21 cellular contexts compared by ENCODE assay signal in genomic region chr9:136191549-136192286, GRCh38. TPM values are rescaled to one million over a fixed set of nuclear protein-coding genes. Genes with fewer than 3 reads are reported as not detected.
DNase-seq lines count a peak whose midpoint lies in the region; ATAC-seq and TF ChIP-seq lines count a peak whose summit lies in the region.
"Had no signal": no experiment of that assay in that cellular context is flagged by ENCODE, and none has a peak within 500 bp of the region (broad histone marks: within the 10 kb centered on the region; RNA-seq: fewer than 3 reads in every experiment).

No MANE protein-coding gene starts in this region.

- H2BK15ac ChIP-seq in neuronal stem cell (ENCODE audit: low read length) = no peak overlapping the region

- DNase-seq in Right ventricle myocardium inferior (ENCODE audit: missing footprints) = peak; percentile 4
- DNase-seq in left cardiac atrium = no peak
- DNase-seq in NT2/D1 (ENCODE audit: low read depth, low spot score) = no peak
- no peak for DNase-seq in WTC11 (ENCODE audit: low spot score)
- no peak for DNase-seq in neuronal stem cell (ENCODE audit: low spot score)
- DNase-seq in NCI-H2029 treated with DMSO at 0.1 percent for 48 hours (lab: John Stamatoyannopoulos, UW) = no peak
- DNase-seq in colonic mucosa = no peak
- DNase-seq in HuH-7.5 (ENCODE audit: low spot score) = no peak
- DNase-seq: 8988T, DMS53, GF-D8, HFFc6, MM.1S, NCI-H1048, NCI-H1417 treated with DMSO at 0.1 percent for 48 hours, NCI-H187, NCI-H2107, SHP77, SK-N-SH had no signal

- no peak overlapping the region for H4K8ac ChIP-seq in neuronal stem cell (ENCODE audit: low read depth, low read length)

- H3K36me3 ChIP-seq in NT2/D1 (ENCODE audit: insufficient read depth, insufficient read length, low read length) (no peaks in the 10 kb centered on the region), neuronal stem cell (replicated peaks in 1 of 2; ENCODE audit: control insufficient read depth in 2 of 2, insufficient read depth in 2 of 2, low read length in 2 of 2) (no peaks in the 10 kb centered on the region), colonic mucosa (no peaks in the 10 kb centered on the region)

- H3K4me1 ChIP-seq in NT2/D1 (ENCODE audit: insufficient read depth, insufficient read length) (peaks cover 27% of the 10 kb centered on the region), neuronal stem cell (ENCODE audit: control insufficient read depth in 2 of 2, insufficient read depth in 1 of 2, low read depth in 1 of 2, low read length in 2 of 2) (peaks cover 0 to 6% of the 10 kb centered on the region in 2 donors), colonic mucosa (no peaks in the 10 kb centered on the region)

- no peak overlapping the region for H3K4me2 ChIP-seq in neuronal stem cell (ENCODE audit: insufficient read depth, low read length, poor library complexity, severe bottlenecking)
- H3K4me2 ChIP-seq: SK-N-SH had no signal

- peak overlapping the region; percentile 31 for H3K14ac ChIP-seq in neuronal stem cell (ENCODE audit: low read length)

- no peak overlapping the region for H4K91ac ChIP-seq in neuronal stem cell (ENCODE audit: low read depth, low read length, poor library complexity)

- intact Hi-C loops in Right ventricle myocardium inferior (cut with DNase I) = no loop called here
- intact Hi-C loops in left cardiac atrium (cut with DNase I) = no loop called here
- intact Hi-C loops in colonic mucosa (cut with DNase I) = no loop called here

- no peak overlapping the region for H3K4me3 ChIP-seq in NT2/D1 (ENCODE audit: insufficient read length, low read depth)
- H3K4me3 ChIP-seq in neuronal stem cell (ENCODE audit: low read length in 2 of 2) = no peak overlapping the region
- no peak overlapping the region for H3K4me3 ChIP-seq in colonic mucosa

- no peak overlapping the region for H3K4ac ChIP-seq in neuronal stem cell (ENCODE audit: low read length)

- no peak for TF ChIP-seq CTCF in WTC11 (IDR thresholded peaks at IDR 0.05)
- TF ChIP-seq CTCF in colonic mucosa (IDR thresholded peaks at IDR 0.05) = no peak

- peak overlapping the region; percentile 35; the same call in 1 of the 2 replicates for H3K4me3 Mint-ChIP-seq in WTC11
- H3K4me3 Mint-ChIP-seq: HFFc6 had no signal

- no peak overlapping the region for H3K23ac ChIP-seq in neuronal stem cell (ENCODE audit: low read depth, low read length, poor library complexity)

- CTCF ChIA-PET in WTC11 (lab: Charles Lee) = interaction anchor here (0.7 to 2.2 kb wide), 4 partner anchors 11 to 69 kb away, joined by 3 to 6 read pairs (median 4); no protein-coding TSS in a partner anchor

- no peak overlapping the region for H2BK120ac ChIP-seq in neuronal stem cell (ENCODE audit: low read depth, low read length)

- peaks cover 18% of the 10 kb centered on the region for H3K4me1 Mint-ChIP-seq in WTC11

- POLR2A ChIA-PET in WTC11 (lab: Charles Lee) = no interaction called here

- H3K9me3 ChIP-seq in NT2/D1 (ENCODE audit: insufficient read depth, low read length) = no peaks in the 10 kb centered on the region
- peaks cover 0 to 1% of the 10 kb centered on the region in 2 donors for H3K9me3 ChIP-seq in neuronal stem cell (replicated peaks in 1 of 2; ENCODE audit: control insufficient read depth in 2 of 2, insufficient read depth in 1 of 2, low read depth in 1 of 2, low read length in 2 of 2)
- no peaks in the 10 kb centered on the region for H3K9me3 ChIP-seq in colonic mucosa
- H3K9me3 ChIP-seq: SK-N-SH had no signal

- peak overlapping the region; percentile 89 for H2AK5ac ChIP-seq in neuronal stem cell (ENCODE audit: low read depth, low read length)

- H3K9ac ChIP-seq in NT2/D1 (ENCODE audit: insufficient read length, low read depth) (peak overlapping the region; percentile 26), neuronal stem cell (ENCODE audit: low read depth, low read length, poor library complexity) (no peak overlapping the region), colonic mucosa (ENCODE audit: low read depth in 2 of 2, low read length in 2 of 2) (no peak overlapping the region)
- H3K9ac ChIP-seq: SK-N-SH had no signal

- H2BK12ac ChIP-seq in neuronal stem cell (ENCODE audit: low read length) = no peak overlapping the region

- H3K27me3 ChIP-seq in NT2/D1 (ENCODE audit: insufficient read depth, insufficient read length) (peaks cover 70% of the 10 kb centered on the region), neuronal stem cell (ENCODE audit: control insufficient read depth in 3 of 3, insufficient read depth in 3 of 3, low read depth in 1 of 3, low read length in 3 of 3) (peaks cover 40 to 94% (median 64%) of the 10 kb centered on the region in 3 experiments), colonic mucosa (peaks cover 56% of the 10 kb centered on the region)

- H2BK5ac ChIP-seq in neuronal stem cell (ENCODE audit: low read length) = no peak overlapping the region

- peaks cover 3% of the 10 kb centered on the region for H3K79me1 ChIP-seq in neuronal stem cell (ENCODE audit: low read depth, low read length)

- ATAC-seq in Right ventricle myocardium inferior = no peak
- ATAC-seq in left cardiac atrium = no peak
- ATAC-seq in WTC11 = no peak

- no peaks in the 10 kb centered on the region for H3K9me3 Mint-ChIP-seq in WTC11
- H3K9me3 Mint-ChIP-seq: HFFc6 had no signal

- no peak overlapping the region for H2AFZ ChIP-seq in neuronal stem cell (ENCODE audit: low read length)

- no peak overlapping the region for H3K27ac Mint-ChIP-seq in WTC11
- H3K27ac Mint-ChIP-seq: HFFc6 had no signal

- no peak overlapping the region for H3K18ac ChIP-seq in neuronal stem cell (ENCODE audit: low read length)

- H3K27ac ChIP-seq in neuronal stem cell (replicated peaks; ENCODE audit: low read length) = no peak overlapping the region
- no peak overlapping the region for H3K27ac ChIP-seq in colonic mucosa

- no peaks in the 10 kb centered on the region for H3K36me3 Mint-ChIP-seq in WTC11

- WGBS in neuronal stem cell (ENCODE audit: extremely low coverage in 2 of 2, insufficient read length in 2 of 2, insufficient replicate concordance in 1 of 2), 2 donors = no CpG with 5 or more reads among the region's 24 CpGs

- peaks cover 66% of the 10 kb centered on the region for H3K27me3 Mint-ChIP-seq in WTC11 (ENCODE audit: low read depth)

TF ChIP-seq in WTC11, 78 proteins besides CTCF, POLR2A, EP300 and RAD21 (continues in another document):
- TF ChIP-seq SOX15 (CRISPR knock-in tag; IDR thresholded peaks at IDR 0.05) (no peak), ZBTB21 (CRISPR knock-in tag; IDR thresholded peaks at IDR 0.05; ENCODE audit: borderline replicate concordance) (no peak), USF1 (CRISPR knock-in tag; IDR thresholded peaks at IDR 0.05) (no peak), PRDM15 (CRISPR knock-in tag; IDR thresholded peaks at IDR 0.05) (no peak)

RNA-seq across cellular contexts. Expression of gene LHX3, which starts 13.2 kb away (rescaled TPM):
- total RNA-seq in Right ventricle myocardium inferior (not detected), left cardiac atrium (not detected), WTC11 (2021) (0.11 TPM in 1 of 3 replicates, not detected in the others), colonic mucosa (not detected)
- polyA plus RNA-seq in neuronal stem cell (2013, experiment 1 of 2) = not detected
- not detected for polyA plus RNA-seq in neuronal stem cell (2013, experiment 2 of 2)
- total RNA-seq: HFFc6, RPMI7951 had no signal
- polyA plus RNA-seq: AG04450, SK-N-SH had no signal

RNA-seq across cellular contexts. Expression of gene QSOX2, which starts 53.9 kb away (rescaled TPM):
- total RNA-seq in Right ventricle myocardium inferior (8.3 TPM), left cardiac atrium (1 to 10 TPM; 6.5 to 6.6 TPM), WTC11 (2021) (31.7 to 33.4 TPM (median 33.2 TPM) in 3 replicates), colonic mucosa (10 to 100 TPM in 1 of 2 donors, 1 to 10 TPM in 1; 4.9 to 12.0 TPM)
- 11.3 TPM for polyA plus RNA-seq in neuronal stem cell (2013, experiment 1 of 2)
- 11.5 TPM for polyA plus RNA-seq in neuronal stem cell (2013, experiment 2 of 2)
